In genomic region chr3:158570999-158571702, GRCh38 we compare ENCODE assay signal across 1 cellular context.
TF ChIP-seq lines count a peak whose summit lies in the region.

TSS of gene MLF1 (plus strand) at chr3:158571194. CDS start at chr3:158571301, 107 bp downstream.

TF ChIP-seq in HepG2, 621 proteins besides CTCF, POLR2A, EP300 and RAD21 (continued from another document):
- TF ChIP-seq ZNF687 (CRISPR knock-in tag; IDR thresholded peaks at IDR 0.05) (peak; percentile 80), MXI1 (IDR thresholded peaks at IDR 0.05; ENCODE audit: borderline replicate concordance, low read depth, low read length) (0 out of 3 replicates have a peak, but pooled peaks have one; percentile 27), NFKB2 (CRISPR knock-in tag; IDR thresholded peaks at IDR 0.05; ENCODE audit: borderline replicate concordance) (no peak), ATF1 (CRISPR knock-in tag; IDR thresholded peaks at IDR 0.05) (peak; percentile 83), ZNF382 (CRISPR knock-in tag; IDR thresholded peaks at IDR 0.05; ENCODE audit: borderline replicate concordance) (no peak), POGZ (CRISPR knock-in tag; IDR thresholded peaks at IDR 0.05) (no peak; the same call in 1 of the 2 replicates), AHDC1 (CRISPR knock-in tag; IDR thresholded peaks at IDR 0.05; ENCODE audit: borderline replicate concordance) (0 out of 2 replicates have a peak, but pooled peaks have one; percentile 35), ZNF253 (CRISPR knock-in tag; IDR thresholded peaks at IDR 0.05; ENCODE audit: borderline replicate concordance) (0 out of 2 replicates have a peak, but pooled peaks have one; percentile 27), BCL6 (CRISPR knock-in tag; IDR thresholded peaks at IDR 0.05) (no peak), SMARCE1 (IDR thresholded peaks at IDR 0.05; ENCODE audit: borderline replicate concordance) (no peak), KDM5A (IDR thresholded peaks at IDR 0.05; ENCODE audit: borderline replicate concordance, low read length) (no peak), HMGA1 (CRISPR knock-in tag; conservative IDR thresholded peaks at IDR 0.05) (no peak), NFKBIZ (CRISPR knock-in tag; IDR thresholded peaks at IDR 0.05) (no peak), ZHX1 (CRISPR knock-in tag; IDR thresholded peaks at IDR 0.05; ENCODE audit: low read depth) (0 out of 2 replicates have a peak, but pooled peaks have one; percentile 25), ZSCAN30 (CRISPR knock-in tag; IDR thresholded peaks at IDR 0.05) (no peak), SRF (IDR thresholded peaks at IDR 0.05; ENCODE audit: low read depth, low read length) (no peak), DZIP1 (CRISPR knock-in tag; IDR thresholded peaks at IDR 0.05) (no peak), ZNF691 (CRISPR knock-in tag; IDR thresholded peaks at IDR 0.05; ENCODE audit: borderline replicate concordance, low read depth) (no peak), KLF16 (CRISPR knock-in tag; IDR thresholded peaks at IDR 0.05) (0 out of 4 replicates have a peak, but pooled peaks of 1 of the 2 experiments have one; percentile 37), NFYB (CRISPR knock-in tag; IDR thresholded peaks at IDR 0.05) (peak; percentile 67), SRSF4 (IDR thresholded peaks at IDR 0.05; ENCODE audit: low read depth, low read length, poor library complexity, severe bottlenecking) (no peak), CC2D1A (CRISPR knock-in tag; IDR thresholded peaks at IDR 0.05) (no peak), ZNF780A (CRISPR knock-in tag; IDR thresholded peaks at IDR 0.05) (0 out of 2 replicates have a peak, but pooled peaks have one; percentile 26), IRX3 (CRISPR knock-in tag; IDR thresholded peaks at IDR 0.05; ENCODE audit: borderline replicate concordance, low read depth) (no peak), ATF7 (IDR thresholded peaks at IDR 0.05) (peak; percentile 83), ATF7 (CRISPR knock-in tag; IDR thresholded peaks at IDR 0.05) (no peak), ZSCAN5A (CRISPR knock-in tag; IDR thresholded peaks at IDR 0.05; ENCODE audit: borderline replicate concordance) (0 out of 2 replicates have a peak, but pooled peaks have one; percentile 37), ADNP (CRISPR knock-in tag; IDR thresholded peaks at IDR 0.05) (no peak), ZNF350 (CRISPR knock-in tag; IDR thresholded peaks at IDR 0.05; ENCODE audit: borderline replicate concordance, low read depth) (no peak), ZC3H13 (CRISPR knock-in tag; IDR thresholded peaks at IDR 0.05) (no peak), ZNF776 (CRISPR knock-in tag; IDR thresholded peaks at IDR 0.05) (no peak), CREB1 (IDR thresholded peaks at IDR 0.05) (peak; percentile 99), CREB1 (CRISPR knock-in tag; IDR thresholded peaks at IDR 0.05) (peak; percentile 86), BRCA1 (CRISPR knock-in tag; IDR thresholded peaks at IDR 0.05) (no peak), SMC3 (IDR thresholded peaks at IDR 0.05; ENCODE audit: low read length) (no peak), RARG (CRISPR knock-in tag; IDR thresholded peaks at IDR 0.05; ENCODE audit: low read depth) (no peak), ZGPAT (CRISPR knock-in tag; IDR thresholded peaks at IDR 0.05) (no peak), HDAC1 (CRISPR knock-in tag; IDR thresholded peaks at IDR 0.05) (peak; percentile 52), SIX4 (CRISPR knock-in tag; IDR thresholded peaks at IDR 0.05) (no peak)
